In the genomic region with DNA sequence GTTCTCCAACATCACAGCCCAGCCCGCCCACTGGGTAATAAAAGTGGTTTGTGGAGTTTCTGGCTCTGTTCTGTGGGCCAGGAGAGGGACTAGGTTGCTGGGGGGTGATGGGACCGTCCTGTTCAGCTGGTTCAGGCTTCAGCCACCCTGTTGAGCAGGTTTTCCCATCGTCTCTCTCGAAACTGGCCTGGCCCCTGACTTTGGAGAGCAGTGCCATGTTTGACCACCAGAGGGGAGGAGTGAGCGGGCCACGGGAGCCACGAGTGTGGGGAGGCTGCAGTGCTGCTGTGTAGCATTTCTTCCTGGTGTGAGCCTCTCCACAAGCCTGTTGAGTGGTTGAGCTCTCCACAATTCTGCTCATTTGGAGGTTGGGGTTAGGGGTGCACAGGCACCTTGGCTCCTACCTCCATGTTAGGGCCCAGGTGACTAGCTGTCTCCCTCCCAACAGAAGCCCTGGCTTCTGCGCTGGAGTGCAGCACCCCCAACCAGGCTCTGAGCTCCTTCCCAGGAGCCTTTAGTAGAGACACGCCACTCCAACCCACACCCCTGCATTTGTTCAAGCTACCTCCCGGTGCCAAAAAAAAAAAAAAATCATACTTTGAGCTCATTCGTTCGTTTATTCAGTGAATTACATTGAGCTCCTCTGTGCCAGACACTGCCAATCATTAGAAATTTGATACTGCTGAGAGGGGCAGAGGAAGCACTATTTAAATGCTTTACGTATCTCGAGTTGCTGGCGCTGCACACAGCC, we compare ENCODE assay signal across 8 cellular contexts. TPM values are rescaled to one million over a fixed set of nuclear protein-coding genes. Genes with fewer than 3 reads are reported as not detected.
DNase-seq lines count a peak whose midpoint lies in the region; ATAC-seq and TF ChIP-seq lines count a peak whose summit lies in the region.

No MANE protein-coding gene starts in this region.

- H3K9me3 Mint-ChIP-seq in activated T-helper 17 cell treated with anti-CD3 and anti-CD28 coated beads, Interleukin-2, amount 50 U/mL, for 72 hours, result no peaks in the 10 kb centered on the region

- H2AFZ ChIP-seq in ACC112 (ENCODE audit: low read length, unreplicated experiment), result peak overlapping the region; percentile 14

- TF ChIP-seq CTCF in thoracic aorta (IDR thresholded peaks at IDR 0.05), result peak; percentile 91

- H3K27ac Mint-ChIP-seq in activated T-helper 17 cell treated with anti-CD3 and anti-CD28 coated beads, Interleukin-2, amount 50 U/mL, for 72 hours, result peak overlapping the region; percentile 43

- H3K36me3 ChIP-seq in ACC112 (ENCODE audit: insufficient read depth, low read length), result no peaks in the 10 kb centered on the region
- H3K36me3 ChIP-seq in thoracic aorta, result no peaks in the 10 kb centered on the region

- H3K27me3 ChIP-seq in ACC112 (ENCODE audit: insufficient read depth, low read length) (no peaks in the 10 kb centered on the region), thoracic aorta (replicated peaks; ENCODE audit: insufficient read depth) (no peaks in the 10 kb centered on the region)

- H3K27me3 Mint-ChIP-seq in activated T-helper 17 cell treated with anti-CD3 and anti-CD28 coated beads, Interleukin-2, amount 50 U/mL, for 72 hours, result peaks cover 2% of the 10 kb centered on the region

- H3K4me3 ChIP-seq in ACC112 (ENCODE audit: low read depth, low read length), result no peak overlapping the region
- no peak overlapping the region for H3K4me3 ChIP-seq in Jurkat, Clone E6-1 (ENCODE audit: low read length)
- no peak overlapping the region for H3K4me3 ChIP-seq in thoracic aorta

- no peaks in the 10 kb centered on the region for H3K9me3 ChIP-seq in thoracic aorta

- no peak overlapping the region for H3K27ac ChIP-seq in ACC112 (ENCODE audit: low read depth, low read length)
- H3K27ac ChIP-seq in thoracic aorta, result no peak overlapping the region

- H3K4me1 ChIP-seq in ACC112 (ENCODE audit: control insufficient read depth, insufficient read depth, low read length, unreplicated experiment) (no peaks in the 10 kb centered on the region), thoracic aorta (ENCODE audit: control insufficient read depth in 1 of 2, low read depth in 2 of 2) (no peaks in the 10 kb centered on the region)

- DNase-seq in Jurkat, Clone E6-1 (ENCODE audit: low read depth, low spot score), result peak; percentile 53
- DNase-seq in RPMI8226 (peak; percentile 59), fibroblast of the conjunctiva (ENCODE audit: low read depth) (peak; percentile 21), occipital lobe (lab: John Stamatoyannopoulos, UW) (peak; percentile 35), thoracic aorta (ENCODE audit: low spot score) (peak; percentile 39)

- ATAC-seq in GM18868 (IDR thresholded peaks at IDR 0.05; ENCODE audit: unreplicated experiment) (peak; percentile 51), thoracic aorta (ENCODE audit: insufficient number of reproducible peaks, low FRiP score, low read depth) (peak; percentile 63)
- peak; percentile 87 for ATAC-seq in activated T-helper 17 cell treated with anti-CD3 and anti-CD28 coated beads, Interleukin-2, amount 50 U/mL, for 72 hours (replicated peaks)

- H3K4me3 Mint-ChIP-seq in activated T-helper 17 cell treated with anti-CD3 and anti-CD28 coated beads, Interleukin-2, amount 50 U/mL, for 72 hours, result no peak overlapping the region

- no peaks in the 10 kb centered on the region for H3K79me2 ChIP-seq in ACC112 (ENCODE audit: control insufficient read depth, insufficient read depth, low read length, unreplicated experiment)

- no peaks in the 10 kb centered on the region for H3K36me3 Mint-ChIP-seq in activated T-helper 17 cell treated with anti-CD3 and anti-CD28 coated beads, Interleukin-2, amount 50 U/mL, for 72 hours (ENCODE audit: low read depth)

- H3K4me1 Mint-ChIP-seq in activated T-helper 17 cell treated with anti-CD3 and anti-CD28 coated beads, Interleukin-2, amount 50 U/mL, for 72 hours, result peaks cover 10% of the 10 kb centered on the region

RNA-seq across cellular contexts. Expression of a gene that starts 13.9 kb away (rescaled TPM):
- 16.7 TPM for polyA plus RNA-seq in Jurkat, Clone E6-1 (2012; ENCODE audit: insufficient read depth, insufficient read length)
- total RNA-seq in activated T-helper 17 cell treated with anti-CD3 and anti-CD28 coated beads, Interleukin-2, amount 50 U/mL, for 72 hours, result 10 to 100 TPM in 1 of 2 donors, 1 to 10 TPM in 1; 8.4 to 11.7 TPM
- total RNA-seq in occipital lobe, result 5.1 TPM
- 1 to 10 TPM; 4.6 to 4.8 TPM for total RNA-seq in thoracic aorta

RNA-seq across cellular contexts. Expression of a gene that starts 16.3 kb away (rescaled TPM):
- 3.1 TPM for polyA plus RNA-seq in Jurkat, Clone E6-1 (2012; ENCODE audit: insufficient read depth, insufficient read length)
- total RNA-seq in activated T-helper 17 cell treated with anti-CD3 and anti-CD28 coated beads, Interleukin-2, amount 50 U/mL, for 72 hours, result under 1 TPM; 0.24 to 0.45 TPM
- 10.8 TPM for total RNA-seq in occipital lobe
- not detected for total RNA-seq in thoracic aorta

RNA-seq across cellular contexts. Expression of a gene that starts 29.3 kb away (rescaled TPM):
- polyA plus RNA-seq in Jurkat, Clone E6-1 (2012; ENCODE audit: insufficient read depth, insufficient read length), result not detected
- total RNA-seq in activated T-helper 17 cell treated with anti-CD3 and anti-CD28 coated beads, Interleukin-2, amount 50 U/mL, for 72 hours, result not detected
- total RNA-seq in occipital lobe, result not detected
- not detected for total RNA-seq in thoracic aorta

RNA-seq across cellular contexts. Expression of a gene that starts 36.5 kb away (rescaled TPM):
- 14.6 TPM for polyA plus RNA-seq in Jurkat, Clone E6-1 (2012; ENCODE audit: insufficient read depth, insufficient read length)
- total RNA-seq in activated T-helper 17 cell treated with anti-CD3 and anti-CD28 coated beads, Interleukin-2, amount 50 U/mL, for 72 hours, result 10 to 100 TPM in 1 of 2 donors, 1 to 10 TPM in 1; 5.6 to 12.0 TPM
- 27.5 TPM for total RNA-seq in occipital lobe
- total RNA-seq in thoracic aorta, result 10 to 100 TPM; 26.0 to 37.9 TPM

RNA-seq across cellular contexts. Expression of a gene that starts 50.5 kb away (rescaled TPM):
- polyA plus RNA-seq in Jurkat, Clone E6-1 (2012; ENCODE audit: insufficient read depth, insufficient read length), result 50.2 TPM
- total RNA-seq in activated T-helper 17 cell treated with anti-CD3 and anti-CD28 coated beads, Interleukin-2, amount 50 U/mL, for 72 hours, result 10 to 100 TPM; 30.3 to 34.3 TPM
- total RNA-seq in occipital lobe, result 12.8 TPM
- 10 to 100 TPM in 1 of 2 donors, 1 to 10 TPM in 1; 6.1 to 20.4 TPM for total RNA-seq in thoracic aorta
